Comparison of ENCODE assay signal across 18 cellular contexts in genomic region chr11:980438-981365, GRCh38. TPM values are rescaled to one million over a fixed set of nuclear protein-coding genes. Genes with fewer than 3 reads are reported as not detected.
A peak's percentile ranks its signal among the peaks of the same experiment; 100 is the strongest.
DNase-seq lines count a peak whose midpoint lies in the region; ATAC-seq, FAIRE-seq and TF ChIP-seq lines count a peak whose summit lies in the region.
"Had no signal": no experiment of that assay in that cellular context is flagged by ENCODE, and none has a peak within 500 bp of the region (broad histone marks: within the 10 kb centered on the region; RNA-seq: fewer than 3 reads in every experiment).

No MANE protein-coding gene starts in this region.

- no peak overlapping the region for H2AFZ ChIP-seq in fibroblast of lung (ENCODE audit: low read length)

- no peak for FAIRE-seq in pancreas (lab: Jason Lieb, UNC)
- FAIRE-seq: RCC 7860 had no signal

- H3K27ac ChIP-seq in BLaER1 (peak overlapping the region; percentile 29; the same call in 1 of the 2 replicates), fibroblast of lung (ENCODE audit: insufficient read depth, low read length) (no peak overlapping the region), pancreas (no peak overlapping the region)

- H4K20me1 ChIP-seq in BLaER1, result peaks cover 32% of the 10 kb centered on the region
- H4K20me1 ChIP-seq in fibroblast of lung (ENCODE audit: control insufficient read depth, extremely low read depth, insufficient read depth, low read length), result no peaks in the 10 kb centered on the region

- H3K27me3 Mint-ChIP-seq in stimulated activated naive B cell treated with anti-CD40 and anti-IgM and Interleukin-4, amounts not matched to agents 10 μg/mL and 1 μg/mL and 100 μg/mL, for 72 hours, result no peaks in the 10 kb centered on the region
- H3K27me3 Mint-ChIP-seq: activated T-cell treated with anti-CD3 and anti-CD28 coated beads, Interleukin-2, amount 50 U/mL, for 24 hours; CD4-positive, CD25-positive, alpha-beta regulatory T cell had no signal

- WGBS in pancreas, 2 donors, result 83 to 88% methylated on average over 26 of the region's 26 CpGs

- peak overlapping the region; percentile 7; the same call in 1 of the 2 replicates for H3K4me2 ChIP-seq in BLaER1
- no peak overlapping the region for H3K4me2 ChIP-seq in fibroblast of lung (ENCODE audit: extremely low read depth, insufficient read depth, low read length)

- H3K36me3 Mint-ChIP-seq in stimulated activated naive B cell treated with anti-CD40 and anti-IgM and Interleukin-4, amounts not matched to agents 10 μg/mL and 1 μg/mL and 100 μg/mL, for 72 hours, result peaks cover 42 to 47% of the 10 kb centered on the region in 2 donors

- peaks cover 60% of the 10 kb centered on the region for H3K4me1 ChIP-seq in BLaER1
- no peaks in the 10 kb centered on the region for H3K4me1 ChIP-seq in fibroblast of lung (ENCODE audit: control insufficient read depth, extremely low read depth, insufficient read depth, low read length)
- H3K4me1 ChIP-seq in pancreas, result no peaks in the 10 kb centered on the region

- H3K9ac ChIP-seq in BLaER1 (no peak overlapping the region), fibroblast of lung (ENCODE audit: insufficient read depth, low read length) (no peak overlapping the region)

- no peaks in the 10 kb centered on the region for H3K4me1 Mint-ChIP-seq in stimulated activated naive B cell treated with anti-CD40 and anti-IgM and Interleukin-4, amounts not matched to agents 10 μg/mL and 1 μg/mL and 100 μg/mL, for 72 hours

- no peaks in the 10 kb centered on the region for H3K9me3 Mint-ChIP-seq in stimulated activated naive B cell treated with anti-CD40 and anti-IgM and Interleukin-4, amounts not matched to agents 10 μg/mL and 1 μg/mL and 100 μg/mL, for 72 hours
- H3K9me3 Mint-ChIP-seq: activated T-cell treated with anti-CD3 and anti-CD28 coated beads, Interleukin-2, amount 50 U/mL, for 24 hours had no signal

- intact Hi-C loops in pancreas (cut with DNase I), result no loop called here

- peak in 3 of 4 donors; percentile 46 to 57 (median 56) for ATAC-seq in pancreas
- no peak for ATAC-seq in stimulated activated naive B cell treated with anti-CD40 and anti-IgM and Interleukin-4, amounts not matched to agents 10 μg/mL and 1 μg/mL and 100 μg/mL, for 72 hours (replicated peaks)
- no peak for ATAC-seq in HG03432 (IDR thresholded peaks at IDR 0.05; ENCODE audit: unreplicated experiment)

- no peaks in the 10 kb centered on the region for H3K9me3 ChIP-seq in BLaER1
- H3K9me3 ChIP-seq in fibroblast of lung (ENCODE audit: control insufficient read depth, insufficient read depth, low read depth, low read length), result no peaks in the 10 kb centered on the region
- no peaks in the 10 kb centered on the region for H3K9me3 ChIP-seq in pancreas

- H3K4me3 ChIP-seq in BLaER1 (no peak overlapping the region), LNCaP clone FGC (ENCODE audit: low read depth, low read length) (no peak overlapping the region), fibroblast of lung (replicated peaks in 1 of 4; ENCODE audit: control extremely low read depth in 1 of 4, insufficient read depth in 1 of 4, low read depth in 3 of 4, low read length in 4 of 4) (no peak overlapping the region), pancreas (no peak overlapping the region)
- H3K4me3 ChIP-seq: dorsolateral prefrontal cortex had no signal

- no peak for DNase-seq in LNCaP clone FGC (ENCODE audit: low read depth)
- peak; percentile 15 to 57 for DNase-seq in fibroblast of lung (ENCODE audit: low read depth in 2 of 2)
- DNase-seq in pancreas, result peak in 1 of 6 donors; percentile 51
- no peak for DNase-seq in T1000 (lab: John Stamatoyannopoulos, UW)
- no peak for DNase-seq in stimulated activated naive B cell treated with anti-CD40 and anti-IgM and Interleukin-4, amounts not matched to agents 10 μg/mL and 1 μg/mL and 100 μg/mL, for 72 hours
- no peak for DNase-seq in stimulated activated naive CD4-positive, alpha-beta T cell treated with Interleukin-2 at 50 U/mL for 16 hours (lab: John Stamatoyannopoulos, UW)
- DNase-seq: activated T-cell treated with anti-CD3 and anti-CD28 coated beads, Interleukin-2, amount 50 U/mL, for 24 hours; CD4-positive, CD25-positive, alpha-beta regulatory T cell; midbrain; NCI-H1436 treated with DMSO at 0.1 percent for 48 hours; NCI-H524 treated with DMSO at 0.1 percent for 48 hours; posterior cingulate gyrus; T-helper 1 cell had no signal

- H3K27me3 ChIP-seq in BLaER1, result no peaks in the 10 kb centered on the region
- no peaks in the 10 kb centered on the region for H3K27me3 ChIP-seq in fibroblast of lung (ENCODE audit: control insufficient read depth, insufficient read depth, low read length)
- no peaks in the 10 kb centered on the region for H3K27me3 ChIP-seq in pancreas
- H3K27me3 ChIP-seq: dorsolateral prefrontal cortex had no signal

- no peak overlapping the region for H3K4me3 Mint-ChIP-seq in stimulated activated naive B cell treated with anti-CD40 and anti-IgM and Interleukin-4, amounts not matched to agents 10 μg/mL and 1 μg/mL and 100 μg/mL, for 72 hours
- H3K4me3 Mint-ChIP-seq: activated T-cell treated with anti-CD3 and anti-CD28 coated beads, Interleukin-2, amount 50 U/mL, for 24 hours; CD4-positive, CD25-positive, alpha-beta regulatory T cell had no signal

- TF ChIP-seq CTCF in LNCaP clone FGC (IDR thresholded peaks at IDR 0.05; ENCODE audit: control insufficient read depth, extremely low read depth, insufficient read depth) (peak; percentile 53), fibroblast of lung (conservative IDR thresholded peaks at IDR 0.05 in 1 of 2, IDR thresholded peaks at IDR 0.05 in 1 of 2; ENCODE audit: low read depth in 1 of 2, low read length in 2 of 2) (no peak), pancreas (IDR thresholded peaks at IDR 0.05) (no peak)

- no peaks in the 10 kb centered on the region for H3K79me2 ChIP-seq in fibroblast of lung (ENCODE audit: control insufficient read depth, insufficient read depth, low read length)

- peaks cover 72% of the 10 kb centered on the region for H3K36me3 ChIP-seq in BLaER1
- peaks cover 10% of the 10 kb centered on the region for H3K36me3 ChIP-seq in fibroblast of lung (ENCODE audit: control insufficient read depth, insufficient read depth, low read length)
- peaks cover 0 to 37% (median 12%) of the 10 kb centered on the region in 3 donors for H3K36me3 ChIP-seq in pancreas

- H3K27ac Mint-ChIP-seq in stimulated activated naive B cell treated with anti-CD40 and anti-IgM and Interleukin-4, amounts not matched to agents 10 μg/mL and 1 μg/mL and 100 μg/mL, for 72 hours, result no peak overlapping the region
- H3K27ac Mint-ChIP-seq: activated T-cell treated with anti-CD3 and anti-CD28 coated beads, Interleukin-2, amount 50 U/mL, for 24 hours; CD4-positive, CD25-positive, alpha-beta regulatory T cell had no signal

RNA-seq across cellular contexts. Expression of gene AP2A2, which starts 55.0 kb away (rescaled TPM):
- total RNA-seq in fibroblast of lung (19.8 and 21.6 TPM in 2 replicates), pancreas (10 to 100 TPM; 40.0 to 60.2 (median 53.2) TPM)
- polyA plus RNA-seq in fibroblast of lung (46.1 and 65.6 TPM in 2 replicates), pancreas (10 to 100 TPM; 48.0 to 50.8 TPM)
- polyA plus RNA-seq in fibroblast of lung (2012), result 43.7 and 46.4 TPM in 2 replicates
- polyA minus RNA-seq in fibroblast of lung (ENCODE audit: low replicate concordance), result 90.0 and 93.8 TPM in 2 replicates

RNA-seq across cellular contexts. Expression of gene MUC6, which starts 55.8 kb away (rescaled TPM):
- total RNA-seq in fibroblast of lung, result not detected in 2 replicates
- polyA plus RNA-seq in fibroblast of lung, result not detected in 2 replicates
- not detected in 2 replicates for polyA plus RNA-seq in fibroblast of lung (2012)
- polyA minus RNA-seq in fibroblast of lung (ENCODE audit: low replicate concordance), result not detected in 2 replicates
- total RNA-seq in pancreas, result 10 to 100 TPM; 25.5 to 99.7 (median 92.2) TPM
- polyA plus RNA-seq in pancreas, result 100 to 1,000 TPM; 155 to 239 TPM
- total RNA-seq: CD4-positive, CD25-positive, alpha-beta regulatory T cell; dorsolateral prefrontal cortex; urinary bladder had no signal
- polyA plus RNA-seq: urinary bladder had no signal

Comparison
In these comparisons a context has a peak if more than half of its experiments do, and no peak if none do; other contexts are left out.
1. DNase-seq: peak in fibroblast of lung (2 of 2); none in LNCaP clone FGC (single experiment), T1000 (single experiment), stimulated activated naive B cell treated with anti-CD40 and anti-IgM and Interleukin-4, amounts not matched to agents 10 μg/mL and 1 μg/mL and 100 μg/mL, for 72 hours (single experiment) and stimulated activated naive CD4-positive, alpha-beta T cell treated with Interleukin-2 at 50 U/mL for 16 hours (single experiment).
2. ATAC-seq: peak in pancreas (3 of 4); none in stimulated activated naive B cell treated with anti-CD40 and anti-IgM and Interleukin-4, amounts not matched to agents 10 μg/mL and 1 μg/mL and 100 μg/mL, for 72 hours (0 of 2) and HG03432 (single experiment).
3. RNA of gene MUC6, which starts 55.8 kb away (total RNA-seq): 25.5 to 99.7 TPM in pancreas; not detected in fibroblast of lung; every median in the first group is over 10 times any median in the second.